Comparison of ENCODE assay signal across 8 cellular contexts in the genomic region with DNA sequence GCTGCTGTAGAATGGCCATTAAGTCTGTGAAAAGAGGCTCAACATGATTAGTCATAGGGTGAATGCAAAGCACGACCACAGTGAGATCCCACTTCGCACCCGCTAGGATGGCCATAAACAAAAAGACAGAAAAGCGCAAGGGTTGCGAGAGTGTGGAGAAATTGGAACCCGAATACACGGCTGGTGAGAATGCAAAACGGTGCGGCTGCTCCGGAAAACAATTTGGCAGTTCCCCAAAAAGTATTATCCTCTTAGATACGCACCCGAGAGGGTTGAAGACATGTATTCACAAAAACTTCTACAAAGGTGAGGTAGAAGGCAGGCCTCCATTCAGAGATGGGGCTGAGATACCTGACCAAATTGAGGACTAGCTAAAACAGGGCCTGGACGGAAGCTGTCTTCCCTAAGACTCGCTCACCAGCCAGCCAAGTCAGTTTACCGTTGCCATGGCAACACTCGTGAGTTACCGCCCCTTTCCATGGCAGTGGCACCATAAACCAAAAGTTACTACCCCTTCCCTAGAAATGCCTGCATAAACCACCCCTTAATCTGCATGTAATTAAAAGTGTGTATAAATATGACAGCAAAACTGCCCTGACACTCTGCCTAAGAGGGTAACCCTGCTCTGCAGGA. TPM values are rescaled to one million over a fixed set of nuclear protein-coding genes. Genes with fewer than 3 reads are reported as not detected.
A peak's percentile ranks its signal among the peaks of the same experiment; 100 is the strongest.
DNase-seq lines count a peak whose midpoint lies in the region; ATAC-seq and TF ChIP-seq lines count a peak whose summit lies in the region.
"Had no signal": no experiment of that assay in that cellular context is flagged by ENCODE, and none has a peak within 500 bp of the region (broad histone marks: within the 10 kb centered on the region; RNA-seq: fewer than 3 reads in every experiment).

No MANE protein-coding gene starts in this region.

- H3K9me3 ChIP-seq in OCI-LY1 (ENCODE audit: low read length), result no peaks in the 10 kb centered on the region
- H3K9me3 ChIP-seq: mucosa of descending colon had no signal

- H3K4me3 ChIP-seq in OCI-LY1 (ENCODE audit: low read depth, low read length, poor library complexity, severe bottlenecking), result peak overlapping the region; percentile 84
- H3K4me3 ChIP-seq in epithelial cell of proximal tubule (ENCODE audit: low read depth, low read length), result peak overlapping the region; percentile 98
- peak overlapping the region; percentile 100 for H3K4me3 ChIP-seq in retinal pigment epithelial cell (ENCODE audit: low read length)

- no peaks in the 10 kb centered on the region for H4K20me1 ChIP-seq in OCI-LY1 (ENCODE audit: insufficient read depth, low read length)

- no peaks in the 10 kb centered on the region for H3F3A ChIP-seq in OCI-LY1 (ENCODE audit: insufficient read depth, low read length)

- no peak overlapping the region for H3K9ac ChIP-seq in OCI-LY1 (ENCODE audit: low read length)

- H3K4me1 ChIP-seq in OCI-LY1 (ENCODE audit: insufficient read depth, low read length, severe bottlenecking), result peaks cover 10% of the 10 kb centered on the region

- peaks cover 35% of the 10 kb centered on the region for H3K36me3 ChIP-seq in OCI-LY1 (ENCODE audit: insufficient read depth, low read length)

- H3K79me2 ChIP-seq in OCI-LY1 (ENCODE audit: insufficient read depth, low read length), result peaks cover 10% of the 10 kb centered on the region; the same call in 1 of the 2 replicates

- peak; percentile 8 for ATAC-seq in GM19351 (IDR thresholded peaks at IDR 0.05; ENCODE audit: unreplicated experiment)
- ATAC-seq in HG03025 (IDR thresholded peaks at IDR 0.05; ENCODE audit: low FRiP score, unreplicated experiment), result no peak

- no peak overlapping the region for H3K27ac ChIP-seq in OCI-LY1 (ENCODE audit: low read depth, low read length, poor library complexity, severe bottlenecking)

- H2AFZ ChIP-seq in OCI-LY1 (ENCODE audit: low read length), result peak overlapping the region; percentile 95

- DNase-seq in epithelial cell of proximal tubule (ENCODE audit: low read depth) (no peak), retinal pigment epithelial cell (ENCODE audit: low read depth) (no peak), NCI-H2227 (lab: John Stamatoyannopoulos, UW; ENCODE audit: unreplicated experiment) (no peak), activated gamma-delta T cell (lab: John Stamatoyannopoulos, UW) (no peak)

- H3K9me2 ChIP-seq in OCI-LY1 (ENCODE audit: low read depth, low read length), result no peaks in the 10 kb centered on the region

- peak overlapping the region; percentile 50 for H3K4me2 ChIP-seq in OCI-LY1 (ENCODE audit: low read length)

- TF ChIP-seq CTCF in OCI-LY1 (IDR thresholded peaks at IDR 0.05; ENCODE audit: low read length) (no peak), epithelial cell of proximal tubule (conservative IDR thresholded peaks at IDR 0.05; ENCODE audit: low read depth, low read length) (no peak), retinal pigment epithelial cell (conservative IDR thresholded peaks at IDR 0.05; ENCODE audit: low read depth, low read length) (no peak)

- H3K27me3 ChIP-seq in OCI-LY1 (ENCODE audit: insufficient read depth, low read length), result no peaks in the 10 kb centered on the region

RNA-seq across cellular contexts. Expression of gene PSMB7, which starts 0.7 kb away (rescaled TPM):
- total RNA-seq in epithelial cell of proximal tubule, result 193 and 348 TPM in 2 replicates

RNA-seq across cellular contexts. Expression of gene ADGRD2, which starts 34.3 kb away (rescaled TPM):
- not detected in 2 replicates for total RNA-seq in epithelial cell of proximal tubule
- total RNA-seq: mucosa of descending colon had no signal
